12 cellular contexts compared by ENCODE assay signal in the genomic region with DNA sequence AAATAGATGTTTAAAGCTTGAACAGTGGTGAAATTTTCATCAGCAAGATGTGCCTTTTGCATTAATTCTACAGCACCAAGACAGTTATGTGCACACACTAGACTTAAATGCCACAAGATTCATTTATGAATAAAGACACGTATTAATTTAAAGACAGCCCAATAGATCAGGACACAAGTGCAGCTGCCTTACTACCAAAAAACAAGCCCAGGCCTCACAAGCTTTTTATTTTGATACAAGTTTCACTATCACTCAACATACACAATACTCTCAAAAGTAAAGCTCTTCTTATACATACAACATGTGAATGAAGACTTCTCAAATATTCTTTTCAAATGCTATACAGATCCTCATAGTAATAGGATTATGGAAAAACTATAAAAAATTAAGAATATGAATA. TPM values are rescaled to one million over a fixed set of nuclear protein-coding genes. Genes with fewer than 3 reads are reported as not detected.
DNase-seq lines count a peak whose midpoint lies in the region; ATAC-seq, FAIRE-seq and TF ChIP-seq lines count a peak whose summit lies in the region.
"Had no signal": no experiment of that assay in that cellular context is flagged by ENCODE, and none has a peak within 500 bp of the region (broad histone marks: within the 10 kb centered on the region; RNA-seq: fewer than 3 reads in every experiment).

No MANE protein-coding gene starts in this region.

- intact Hi-C loops in head of caudate nucleus (cut with DNase I), result loop anchor here (5.0 to 10.0 kb wide), 3 partner anchors 104 to 768 kb away; a partner anchor contains a TSS

- H3K4me1 Mint-ChIP-seq in mesothelial cell of epicardium, result peaks cover 23% of the 10 kb centered on the region

- no peak overlapping the region for H3K27ac Mint-ChIP-seq in mesothelial cell of epicardium

- H3K36me3 ChIP-seq in ACC112 (ENCODE audit: insufficient read depth, low read length), result no peaks in the 10 kb centered on the region
- no peaks in the 10 kb centered on the region for H3K36me3 ChIP-seq in keratinocyte (ENCODE audit: control insufficient read depth in 2 of 2, extremely low read depth in 1 of 2, insufficient read depth in 2 of 2, low read length in 2 of 2)

- CTCF ChIA-PET in RWPE1 (lab: Yijun Ruan, JAX), result no interaction called here

- peaks cover 18% of the 10 kb centered on the region for H3K4me1 ChIP-seq in ACC112 (ENCODE audit: control insufficient read depth, insufficient read depth, low read length, unreplicated experiment)
- peaks cover 27% of the 10 kb centered on the region for H3K4me1 ChIP-seq in keratinocyte (ENCODE audit: control insufficient read depth, extremely low read depth, insufficient read depth, low read length)

- H3K9me1 ChIP-seq in keratinocyte (ENCODE audit: control insufficient read depth, extremely low read depth, insufficient read depth, low read length), result no peaks in the 10 kb centered on the region

- H3K9ac ChIP-seq in keratinocyte (ENCODE audit: control insufficient read depth, extremely low read depth, insufficient read depth, low read length), result no peak overlapping the region

- H3K27ac ChIP-seq in ACC112 (ENCODE audit: low read depth, low read length), result no peak overlapping the region
- no peak overlapping the region for H3K27ac ChIP-seq in keratinocyte (ENCODE audit: control insufficient read depth, insufficient read depth, low read length)
- no peak overlapping the region for H3K27ac ChIP-seq in RWPE1

- peak; percentile 55 for DNase-seq in GM12865 (ENCODE audit: low read depth)
- no peak for DNase-seq in keratinocyte (ENCODE audit: low read depth, low spot score)
- DNase-seq in mesothelial cell of epicardium (ENCODE audit: low spot score in 2 of 2, unreplicated experiment in 2 of 2), result no peak
- DNase-seq in RWPE1 (ENCODE audit: low spot score), result no peak
- DNase-seq in head of caudate nucleus, result no peak
- DNase-seq: cortex of kidney; NCI-H1105 treated with DMSO at 0.1 percent for 48 hours; stimulated activated CD4-positive, alpha-beta T cell treated with anti-CD3 and anti-CD28 coated beads, Interleukin-15, amount 100 ng/mL, for 24 hours; stimulated activated naive CD4-positive, alpha-beta T cell treated with Interleukin-2 at 50 U/mL for 16 hours had no signal

- H2AFZ ChIP-seq in ACC112 (ENCODE audit: low read length, unreplicated experiment), result no peak overlapping the region
- H2AFZ ChIP-seq in keratinocyte (ENCODE audit: control insufficient read depth, low read length), result no peak overlapping the region

- ATAC-seq in HG03469 (IDR thresholded peaks at IDR 0.05; ENCODE audit: unreplicated experiment), result no peak

- no peaks in the 10 kb centered on the region for H3K36me3 Mint-ChIP-seq in mesothelial cell of epicardium

- no peaks in the 10 kb centered on the region for H3K9me3 ChIP-seq in keratinocyte (ENCODE audit: control insufficient read depth, low read depth, low read length)

- FAIRE-seq in keratinocyte (lab: Jason Lieb, UNC), result no peak

- H3K4me3 Mint-ChIP-seq in mesothelial cell of epicardium, result no peak overlapping the region

- H3K9me3 Mint-ChIP-seq in mesothelial cell of epicardium, result no peaks in the 10 kb centered on the region

- H3K79me2 ChIP-seq in ACC112 (ENCODE audit: control insufficient read depth, insufficient read depth, low read length, unreplicated experiment), result peaks cover 70% of the 10 kb centered on the region
- H3K79me2 ChIP-seq in keratinocyte (ENCODE audit: control insufficient read depth, insufficient read depth, low read length), result peaks cover 65% of the 10 kb centered on the region

- H4K20me1 ChIP-seq in keratinocyte (ENCODE audit: control insufficient read depth, extremely low read depth, insufficient read depth, low read length), result peaks cover 4% of the 10 kb centered on the region

- H3K4me3 ChIP-seq in ACC112 (ENCODE audit: low read depth, low read length), result peak overlapping the region; percentile 98
- H3K4me3 ChIP-seq in GM12865 (ENCODE audit: low read depth, low read length), result peak overlapping the region; percentile 82
- peak overlapping the region; percentile 95 for H3K4me3 ChIP-seq in WI38 (ENCODE audit: low read depth, low read length)
- no peak overlapping the region for H3K4me3 ChIP-seq in keratinocyte (ENCODE audit: control insufficient read depth in 2 of 3, extremely low read depth in 1 of 3, insufficient read depth in 2 of 3, low read depth in 1 of 3, low read length in 3 of 3)

- no peaks in the 10 kb centered on the region for H3K27me3 Mint-ChIP-seq in mesothelial cell of epicardium (ENCODE audit: low read depth)

- POLR2A ChIA-PET in RWPE1 (lab: Yijun Ruan, JAX; ENCODE audit: low non-redundant PET), result no interaction called here

- TF ChIP-seq CTCF in GM12865 (IDR thresholded peaks at IDR 0.05; ENCODE audit: insufficient read depth, low read depth, low read length, missing control alignments), result no peak
- TF ChIP-seq CTCF in WI38 (IDR thresholded peaks at IDR 0.05; ENCODE audit: low read depth, low read length), result no peak
- no peak for TF ChIP-seq CTCF in keratinocyte (optimal IDR thresholded peaks at IDR 0.05 in 1 of 3, IDR thresholded peaks at IDR 0.05 in 1 of 3, conservative IDR thresholded peaks at IDR 0.05 in 1 of 3; ENCODE audit: extremely low read depth in 1 of 3, insufficient read depth in 2 of 3, low read length in 3 of 3)
- no peak for TF ChIP-seq CTCF in mesothelial cell of epicardium (IDR thresholded peaks at IDR 0.05; ENCODE audit: unreplicated experiment)
- TF ChIP-seq CTCF in RWPE1 (conservative IDR thresholded peaks at IDR 0.05; ENCODE audit: low read depth), result no peak

- dilution Hi-C loops in keratinocyte (cut with MboI; ENCODE audit: extremely low pct_ligation_motif_present, low sequenced_read_pairs), result no loop called here

- H3K4me2 ChIP-seq in keratinocyte (ENCODE audit: control insufficient read depth, extremely low read depth, insufficient read depth, low read depth, low read length), result peak overlapping the region; percentile 92

- H3K27me3 ChIP-seq in ACC112 (ENCODE audit: insufficient read depth, low read length) (no peaks in the 10 kb centered on the region), keratinocyte (ENCODE audit: control insufficient read depth, extremely low read depth, insufficient read depth, low read length) (no peaks in the 10 kb centered on the region)

RNA-seq across cellular contexts. Expression of a gene that starts 2.4 kb away (rescaled TPM):
- 15.1 to 23.5 TPM (median 15.7 TPM) in 3 replicates for polyA plus RNA-seq in keratinocyte
- 53.6 TPM for polyA plus RNA-seq in keratinocyte (2011; ENCODE audit: low read depth)
- 10.3 and 18.3 TPM in 2 replicates for polyA plus RNA-seq in keratinocyte (2011; cell fraction: cytosol; rRNA removed)
- 21.9 and 30.1 TPM in 2 replicates for polyA plus RNA-seq in keratinocyte (2011; cell fraction: nucleus; rRNA removed)
- polyA plus RNA-seq in keratinocyte (2012; ENCODE audit: low replicate concordance), result 13.7 and 20.0 TPM in 2 replicates
- 13.6 to 51.9 TPM (median 25.4 TPM) in 3 replicates for polyA minus RNA-seq in keratinocyte
- 31.5 TPM for polyA minus RNA-seq in keratinocyte (2011; cell fraction: cytosol; rRNA and poly(A)+ RNA removed)
- polyA minus RNA-seq in keratinocyte (2011; cell fraction: nucleus; rRNA and poly(A)+ RNA removed), result 46.2 and 70.8 TPM in 2 replicates
- total RNA-seq in mesothelial cell of epicardium, result 43.6 to 49.7 TPM (median 47.5 TPM) in 3 replicates

Comparison
In these comparisons a context has a peak if more than half of its experiments do, and no peak if none do; other contexts are left out.
1. H3K4me3 ChIP-seq: peak in ACC112 (single experiment), GM12865 (single experiment) and WI38 (single experiment); none in keratinocyte (0 of 3).